ENCODE assay signal across 1 cellular context in the genomic region with DNA sequence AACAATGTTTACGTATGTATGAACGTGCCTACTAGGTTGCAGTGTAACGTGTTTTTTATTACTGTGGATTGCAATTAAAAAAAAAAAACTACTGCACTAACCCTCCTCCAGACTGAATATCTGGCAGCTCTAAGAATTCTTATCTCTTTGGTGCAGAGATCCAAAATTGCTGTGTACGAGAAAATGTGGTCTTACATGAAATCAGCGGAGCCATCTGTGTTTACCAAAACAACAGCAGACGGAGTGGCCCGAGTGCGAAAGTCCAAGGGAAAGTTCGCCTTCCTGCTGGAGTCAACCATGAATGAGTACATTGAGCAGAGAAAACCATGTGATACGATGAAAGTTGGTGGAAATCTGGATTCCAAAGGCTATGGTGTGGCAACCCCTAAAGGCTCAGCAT.
A peak's percentile ranks its signal among the peaks of the same experiment; 100 is the strongest.
TF ChIP-seq lines count a peak whose summit lies in the region.

No MANE protein-coding gene starts in this region.

TF ChIP-seq in K562, 482 proteins besides CTCF, POLR2A, EP300 and RAD21 (continued from another document and continues in another):
- TF ChIP-seq ZNF511 (CRISPR knock-in tag; IDR thresholded peaks at IDR 0.05) (no peak), GABPB2 (CRISPR knock-in tag; conservative IDR thresholded peaks at IDR 0.05) (no peak), MEIS2 (IDR thresholded peaks at IDR 0.05; ENCODE audit: partially characterized antibody) (no peak), NR2F6 (CRISPR knock-in tag; IDR thresholded peaks at IDR 0.05) (no peak), ZMIZ1 (IDR thresholded peaks at IDR 0.05; ENCODE audit: low read depth in 2 of 2, low read length in 2 of 2) (peak in 1 of 2 experiments; percentile 90; a peak in 2 of 4 replicates), FOXM1 (IDR thresholded peaks at IDR 0.05; ENCODE audit: low read depth) (peak; percentile 88), FOXM1 (CRISPR knock-in tag; IDR thresholded peaks at IDR 0.05; ENCODE audit: low read depth) (no peak), ZNF696 (CRISPR knock-in tag; conservative IDR thresholded peaks at IDR 0.05) (no peak), TCF15 (CRISPR knock-in tag; IDR thresholded peaks at IDR 0.05) (no peak), SMARCA5 (IDR thresholded peaks at IDR 0.05) (no peak), ZNF134 (CRISPR knock-in tag; conservative IDR thresholded peaks at IDR 0.05) (no peak), ZNF184 (CRISPR knock-in tag; IDR thresholded peaks at IDR 0.05) (no peak), ILF3 (IDR thresholded peaks at IDR 0.05; ENCODE audit: borderline replicate concordance) (no peak), SMARCE1 (IDR thresholded peaks at IDR 0.05) (peak; percentile 92), MAFF (IDR thresholded peaks at IDR 0.05; ENCODE audit: low read length) (peak; percentile 76), ZNF347 (CRISPR knock-in tag; IDR thresholded peaks at IDR 0.05; ENCODE audit: low read depth) (no peak), STAT5A (IDR thresholded peaks at IDR 0.05; ENCODE audit: borderline replicate concordance, low read length) (peak; percentile 79), NR2C2 (CRISPR knock-in tag; IDR thresholded peaks at IDR 0.05) (no peak), NR2C2 (tag; IDR thresholded peaks at IDR 0.05) (no peak), ZNF639 (CRISPR knock-in tag; conservative IDR thresholded peaks at IDR 0.05 in 1 of 2, IDR thresholded peaks at IDR 0.05 in 1 of 2) (no peak), FUS (optimal IDR thresholded peaks at IDR 0.05; ENCODE audit: low read depth, low read length) (no peak), SRSF9 (IDR thresholded peaks at IDR 0.05; ENCODE audit: borderline replicate concordance, low read depth, low read length) (no peak), ZBTB1 (CRISPR knock-in tag; IDR thresholded peaks at IDR 0.05; ENCODE audit: borderline replicate concordance, low read depth) (no peak), HNRNPK (IDR thresholded peaks at IDR 0.05; ENCODE audit: low read depth, low read length, poor library complexity, severe bottlenecking) (no peak), ZNF324 (CRISPR knock-in tag; IDR thresholded peaks at IDR 0.05) (no peak), RNF219 (CRISPR knock-in tag; IDR thresholded peaks at IDR 0.05) (no peak)
- TF ChIP-seq, protein P1, sequence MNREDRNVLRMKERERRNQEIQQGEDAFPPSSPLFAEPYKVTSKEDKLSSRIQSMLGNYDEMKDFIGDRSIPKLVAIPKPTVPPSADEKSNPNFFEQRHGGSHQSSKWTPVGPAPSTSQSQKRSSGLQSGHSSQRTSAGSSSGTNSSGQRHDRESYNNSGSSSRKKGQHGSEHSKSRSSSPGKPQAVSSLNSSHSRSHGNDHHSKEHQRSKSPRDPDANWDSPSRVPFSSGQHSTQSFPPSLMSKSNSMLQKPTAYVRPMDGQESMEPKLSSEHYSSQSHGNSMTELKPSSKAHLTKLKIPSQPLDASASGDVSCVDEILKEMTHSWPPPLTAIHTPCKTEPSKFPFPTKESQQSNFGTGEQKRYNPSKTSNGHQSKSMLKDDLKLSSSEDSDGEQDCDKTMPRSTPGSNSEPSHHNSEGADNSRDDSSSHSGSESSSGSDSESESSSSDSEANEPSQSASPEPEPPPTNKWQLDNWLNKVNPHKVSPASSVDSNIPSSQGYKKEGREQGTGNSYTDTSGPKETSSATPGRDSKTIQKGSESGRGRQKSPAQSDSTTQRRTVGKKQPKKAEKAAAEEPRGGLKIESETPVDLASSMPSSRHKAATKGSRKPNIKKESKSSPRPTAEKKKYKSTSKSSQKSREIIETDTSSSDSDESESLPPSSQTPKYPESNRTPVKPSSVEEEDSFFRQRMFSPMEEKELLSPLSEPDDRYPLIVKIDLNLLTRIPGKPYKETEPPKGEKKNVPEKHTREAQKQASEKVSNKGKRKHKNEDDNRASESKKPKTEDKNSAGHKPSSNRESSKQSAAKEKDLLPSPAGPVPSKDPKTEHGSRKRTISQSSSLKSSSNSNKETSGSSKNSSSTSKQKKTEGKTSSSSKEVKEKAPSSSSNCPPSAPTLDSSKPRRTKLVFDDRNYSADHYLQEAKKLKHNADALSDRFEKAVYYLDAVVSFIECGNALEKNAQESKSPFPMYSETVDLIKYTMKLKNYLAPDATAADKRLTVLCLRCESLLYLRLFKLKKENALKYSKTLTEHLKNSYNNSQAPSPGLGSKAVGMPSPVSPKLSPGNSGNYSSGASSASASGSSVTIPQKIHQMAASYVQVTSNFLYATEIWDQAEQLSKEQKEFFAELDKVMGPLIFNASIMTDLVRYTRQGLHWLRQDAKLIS (CRISPR knock-in tag; IDR thresholded peaks at IDR 0.05): no peak
- TF ChIP-seq, protein P2, sequence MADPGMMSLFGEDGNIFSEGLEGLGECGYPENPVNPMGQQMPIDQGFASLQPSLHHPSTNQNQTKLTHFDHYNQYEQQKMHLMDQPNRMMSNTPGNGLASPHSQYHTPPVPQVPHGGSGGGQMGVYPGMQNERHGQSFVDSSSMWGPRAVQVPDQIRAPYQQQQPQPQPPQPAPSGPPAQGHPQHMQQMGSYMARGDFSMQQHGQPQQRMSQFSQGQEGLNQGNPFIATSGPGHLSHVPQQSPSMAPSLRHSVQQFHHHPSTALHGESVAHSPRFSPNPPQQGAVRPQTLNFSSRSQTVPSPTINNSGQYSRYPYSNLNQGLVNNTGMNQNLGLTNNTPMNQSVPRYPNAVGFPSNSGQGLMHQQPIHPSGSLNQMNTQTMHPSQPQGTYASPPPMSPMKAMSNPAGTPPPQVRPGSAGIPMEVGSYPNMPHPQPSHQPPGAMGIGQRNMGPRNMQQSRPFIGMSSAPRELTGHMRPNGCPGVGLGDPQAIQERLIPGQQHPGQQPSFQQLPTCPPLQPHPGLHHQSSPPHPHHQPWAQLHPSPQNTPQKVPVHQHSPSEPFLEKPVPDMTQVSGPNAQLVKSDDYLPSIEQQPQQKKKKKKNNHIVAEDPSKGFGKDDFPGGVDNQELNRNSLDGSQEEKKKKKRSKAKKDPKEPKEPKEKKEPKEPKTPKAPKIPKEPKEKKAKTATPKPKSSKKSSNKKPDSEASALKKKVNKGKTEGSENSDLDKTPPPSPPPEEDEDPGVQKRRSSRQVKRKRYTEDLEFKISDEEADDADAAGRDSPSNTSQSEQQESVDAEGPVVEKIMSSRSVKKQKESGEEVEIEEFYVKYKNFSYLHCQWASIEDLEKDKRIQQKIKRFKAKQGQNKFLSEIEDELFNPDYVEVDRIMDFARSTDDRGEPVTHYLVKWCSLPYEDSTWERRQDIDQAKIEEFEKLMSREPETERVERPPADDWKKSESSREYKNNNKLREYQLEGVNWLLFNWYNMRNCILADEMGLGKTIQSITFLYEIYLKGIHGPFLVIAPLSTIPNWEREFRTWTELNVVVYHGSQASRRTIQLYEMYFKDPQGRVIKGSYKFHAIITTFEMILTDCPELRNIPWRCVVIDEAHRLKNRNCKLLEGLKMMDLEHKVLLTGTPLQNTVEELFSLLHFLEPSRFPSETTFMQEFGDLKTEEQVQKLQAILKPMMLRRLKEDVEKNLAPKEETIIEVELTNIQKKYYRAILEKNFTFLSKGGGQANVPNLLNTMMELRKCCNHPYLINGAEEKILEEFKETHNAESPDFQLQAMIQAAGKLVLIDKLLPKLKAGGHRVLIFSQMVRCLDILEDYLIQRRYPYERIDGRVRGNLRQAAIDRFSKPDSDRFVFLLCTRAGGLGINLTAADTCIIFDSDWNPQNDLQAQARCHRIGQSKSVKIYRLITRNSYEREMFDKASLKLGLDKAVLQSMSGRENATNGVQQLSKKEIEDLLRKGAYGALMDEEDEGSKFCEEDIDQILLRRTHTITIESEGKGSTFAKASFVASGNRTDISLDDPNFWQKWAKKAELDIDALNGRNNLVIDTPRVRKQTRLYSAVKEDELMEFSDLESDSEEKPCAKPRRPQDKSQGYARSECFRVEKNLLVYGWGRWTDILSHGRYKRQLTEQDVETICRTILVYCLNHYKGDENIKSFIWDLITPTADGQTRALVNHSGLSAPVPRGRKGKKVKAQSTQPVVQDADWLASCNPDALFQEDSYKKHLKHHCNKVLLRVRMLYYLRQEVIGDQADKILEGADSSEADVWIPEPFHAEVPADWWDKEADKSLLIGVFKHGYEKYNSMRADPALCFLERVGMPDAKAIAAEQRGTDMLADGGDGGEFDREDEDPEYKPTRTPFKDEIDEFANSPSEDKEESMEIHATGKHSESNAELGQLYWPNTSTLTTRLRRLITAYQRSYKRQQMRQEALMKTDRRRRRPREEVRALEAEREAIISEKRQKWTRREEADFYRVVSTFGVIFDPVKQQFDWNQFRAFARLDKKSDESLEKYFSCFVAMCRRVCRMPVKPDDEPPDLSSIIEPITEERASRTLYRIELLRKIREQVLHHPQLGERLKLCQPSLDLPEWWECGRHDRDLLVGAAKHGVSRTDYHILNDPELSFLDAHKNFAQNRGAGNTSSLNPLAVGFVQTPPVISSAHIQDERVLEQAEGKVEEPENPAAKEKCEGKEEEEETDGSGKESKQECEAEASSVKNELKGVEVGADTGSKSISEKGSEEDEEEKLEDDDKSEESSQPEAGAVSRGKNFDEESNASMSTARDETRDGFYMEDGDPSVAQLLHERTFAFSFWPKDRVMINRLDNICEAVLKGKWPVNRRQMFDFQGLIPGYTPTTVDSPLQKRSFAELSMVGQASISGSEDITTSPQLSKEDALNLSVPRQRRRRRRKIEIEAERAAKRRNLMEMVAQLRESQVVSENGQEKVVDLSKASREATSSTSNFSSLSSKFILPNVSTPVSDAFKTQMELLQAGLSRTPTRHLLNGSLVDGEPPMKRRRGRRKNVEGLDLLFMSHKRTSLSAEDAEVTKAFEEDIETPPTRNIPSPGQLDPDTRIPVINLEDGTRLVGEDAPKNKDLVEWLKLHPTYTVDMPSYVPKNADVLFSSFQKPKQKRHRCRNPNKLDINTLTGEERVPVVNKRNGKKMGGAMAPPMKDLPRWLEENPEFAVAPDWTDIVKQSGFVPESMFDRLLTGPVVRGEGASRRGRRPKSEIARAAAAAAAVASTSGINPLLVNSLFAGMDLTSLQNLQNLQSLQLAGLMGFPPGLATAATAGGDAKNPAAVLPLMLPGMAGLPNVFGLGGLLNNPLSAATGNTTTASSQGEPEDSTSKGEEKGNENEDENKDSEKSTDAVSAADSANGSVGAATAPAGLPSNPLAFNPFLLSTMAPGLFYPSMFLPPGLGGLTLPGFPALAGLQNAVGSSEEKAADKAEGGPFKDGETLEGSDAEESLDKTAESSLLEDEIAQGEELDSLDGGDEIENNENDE (IDR thresholded peaks at IDR 0.05; ENCODE audit: low read depth, low read length): no peak
- TF ChIP-seq, protein P3, sequence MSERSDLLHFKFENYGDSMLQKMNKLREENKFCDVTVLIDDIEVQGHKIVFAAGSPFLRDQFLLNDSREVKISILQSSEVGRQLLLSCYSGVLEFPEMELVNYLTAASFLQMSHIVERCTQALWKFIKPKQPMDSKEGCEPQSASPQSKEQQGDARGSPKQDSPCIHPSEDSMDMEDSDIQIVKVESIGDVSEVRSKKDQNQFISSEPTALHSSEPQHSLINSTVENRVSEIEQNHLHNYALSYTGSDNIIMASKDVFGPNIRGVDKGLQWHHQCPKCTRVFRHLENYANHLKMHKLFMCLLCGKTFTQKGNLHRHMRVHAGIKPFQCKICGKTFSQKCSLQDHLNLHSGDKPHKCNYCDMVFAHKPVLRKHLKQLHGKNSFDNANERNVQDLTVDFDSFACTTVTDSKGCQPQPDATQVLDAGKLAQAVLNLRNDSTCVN (CRISPR knock-in tag; IDR thresholded peaks at IDR 0.05): no peak
